Comparison of ENCODE assay signal across 1 cellular context in the genomic region with DNA sequence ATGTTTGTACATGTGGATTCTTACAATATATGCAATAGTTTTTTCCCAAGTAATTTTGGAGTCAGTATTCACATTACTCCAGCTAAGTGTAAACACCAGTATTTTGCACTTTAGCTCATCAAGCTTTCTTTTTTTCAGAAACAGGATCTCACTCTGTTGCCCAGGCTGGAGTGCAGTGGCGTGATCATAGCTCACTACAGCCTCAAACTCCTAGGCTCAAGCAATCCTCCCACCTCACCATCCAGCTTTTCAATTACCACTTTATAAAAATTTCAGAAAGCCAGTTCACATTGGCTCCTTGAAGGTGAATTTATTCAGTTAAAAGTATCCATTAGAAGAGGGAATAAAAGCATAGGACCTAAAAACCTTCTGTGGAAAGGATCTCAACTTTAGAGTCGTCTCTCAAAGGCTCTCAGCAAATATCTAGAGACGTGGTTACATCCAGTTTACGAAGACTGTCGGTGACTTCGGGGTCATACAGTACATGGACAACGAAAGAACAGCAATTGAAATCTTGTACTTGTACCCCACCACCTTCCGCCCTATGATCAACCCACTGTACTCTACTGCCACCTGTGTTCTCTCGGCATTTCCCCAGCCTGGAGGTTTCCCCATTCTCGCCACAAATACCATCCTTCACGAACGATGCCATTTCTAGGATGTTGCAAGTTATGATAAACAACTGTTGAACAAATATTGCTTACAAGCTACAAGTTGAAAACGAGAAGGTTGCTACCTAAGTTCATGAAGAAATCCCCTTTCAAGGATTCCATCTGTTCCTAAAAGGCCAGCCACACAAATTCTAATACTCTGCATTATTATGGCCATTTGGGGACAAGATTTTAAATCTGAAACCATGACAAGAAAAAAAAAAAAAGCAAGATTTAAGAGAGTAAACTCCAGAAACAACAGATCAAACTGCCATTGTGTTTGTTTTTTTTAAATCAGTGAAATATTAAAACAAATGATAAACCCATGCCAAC.
TF ChIP-seq lines count a peak whose summit lies in the region.

No MANE protein-coding gene starts in this region.

TF ChIP-seq in HepG2, 621 proteins besides CTCF, POLR2A, EP300 and RAD21 (continued from another document and continues in another):
- TF ChIP-seq PAXIP1 (CRISPR knock-in tag; conservative IDR thresholded peaks at IDR 0.05): no peak
- no peak for TF ChIP-seq TOE1 (CRISPR knock-in tag; IDR thresholded peaks at IDR 0.05)
- no peak for TF ChIP-seq ZNF367 (CRISPR knock-in tag; IDR thresholded peaks at IDR 0.05; ENCODE audit: borderline replicate concordance)
- TF ChIP-seq BRF2 (CRISPR knock-in tag; IDR thresholded peaks at IDR 0.05): no peak
- TF ChIP-seq SAP130 (CRISPR knock-in tag; IDR thresholded peaks at IDR 0.05; ENCODE audit: low read depth): peak; percentile 53; the same call in 1 of the 2 replicates
- peak; percentile 65 for TF ChIP-seq TEAD3 (CRISPR knock-in tag; optimal IDR thresholded peaks at IDR 0.05; ENCODE audit: borderline replicate concordance)
- TF ChIP-seq RARA (CRISPR knock-in tag; IDR thresholded peaks at IDR 0.05): no peak
- TF ChIP-seq ATF7-NPFF (CRISPR knock-in tag; IDR thresholded peaks at IDR 0.05; ENCODE audit: low read depth): no peak
- TF ChIP-seq, protein P1, sequence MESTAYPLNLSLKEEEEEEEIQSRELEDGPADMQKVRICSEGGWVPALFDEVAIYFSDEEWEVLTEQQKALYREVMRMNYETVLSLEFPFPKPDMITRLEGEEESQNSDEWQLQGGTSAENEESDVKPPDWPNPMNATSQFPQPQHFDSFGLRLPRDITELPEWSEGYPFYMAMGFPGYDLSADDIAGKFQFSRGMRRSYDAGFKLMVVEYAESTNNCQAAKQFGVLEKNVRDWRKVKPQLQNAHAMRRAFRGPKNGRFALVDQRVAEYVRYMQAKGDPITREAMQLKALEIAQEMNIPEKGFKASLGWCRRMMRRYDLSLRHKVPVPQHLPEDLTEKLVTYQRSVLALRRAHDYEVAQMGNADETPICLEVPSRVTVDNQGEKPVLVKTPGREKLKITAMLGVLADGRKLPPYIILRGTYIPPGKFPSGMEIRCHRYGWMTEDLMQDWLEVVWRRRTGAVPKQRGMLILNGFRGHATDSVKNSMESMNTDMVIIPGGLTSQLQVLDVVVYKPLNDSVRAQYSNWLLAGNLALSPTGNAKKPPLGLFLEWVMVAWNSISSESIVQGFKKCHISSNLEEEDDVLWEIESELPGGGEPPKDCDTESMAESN (CRISPR knock-in tag; conservative IDR thresholded peaks at IDR 0.05): no peak
- no peak for TF ChIP-seq ZMAT3 (CRISPR knock-in tag; conservative IDR thresholded peaks at IDR 0.05)
- TF ChIP-seq NR2C2 (CRISPR knock-in tag; IDR thresholded peaks at IDR 0.05; ENCODE audit: borderline replicate concordance): no peak
- no peak for TF ChIP-seq ZFP41 (CRISPR knock-in tag; IDR thresholded peaks at IDR 0.05; ENCODE audit: borderline replicate concordance)
- TF ChIP-seq, protein P2, sequence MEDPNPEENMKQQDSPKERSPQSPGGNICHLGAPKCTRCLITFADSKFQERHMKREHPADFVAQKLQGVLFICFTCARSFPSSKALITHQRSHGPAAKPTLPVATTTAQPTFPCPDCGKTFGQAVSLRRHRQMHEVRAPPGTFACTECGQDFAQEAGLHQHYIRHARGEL (CRISPR knock-in tag; IDR thresholded peaks at IDR 0.05): no peak
- no peak for TF ChIP-seq SUZ12 (IDR thresholded peaks at IDR 0.05; ENCODE audit: low read depth, low read length)
- TF ChIP-seq MBNL3 (CRISPR knock-in tag; conservative IDR thresholded peaks at IDR 0.05): no peak
- TF ChIP-seq ZNF460 (CRISPR knock-in tag; IDR thresholded peaks at IDR 0.05; ENCODE audit: borderline replicate concordance): no peak
- TF ChIP-seq KMT2A (CRISPR knock-in tag; IDR thresholded peaks at IDR 0.05): 0 out of 2 replicates have a peak, but pooled peaks have one; percentile 68
- TF ChIP-seq FOXJ3 (CRISPR knock-in tag; IDR thresholded peaks at IDR 0.05; ENCODE audit: borderline replicate concordance): peak; percentile 32; the same call in 1 of the 2 replicates
- no peak for TF ChIP-seq ZNF274 (CRISPR knock-in tag; IDR thresholded peaks at IDR 0.05)
- TF ChIP-seq, protein P3, sequence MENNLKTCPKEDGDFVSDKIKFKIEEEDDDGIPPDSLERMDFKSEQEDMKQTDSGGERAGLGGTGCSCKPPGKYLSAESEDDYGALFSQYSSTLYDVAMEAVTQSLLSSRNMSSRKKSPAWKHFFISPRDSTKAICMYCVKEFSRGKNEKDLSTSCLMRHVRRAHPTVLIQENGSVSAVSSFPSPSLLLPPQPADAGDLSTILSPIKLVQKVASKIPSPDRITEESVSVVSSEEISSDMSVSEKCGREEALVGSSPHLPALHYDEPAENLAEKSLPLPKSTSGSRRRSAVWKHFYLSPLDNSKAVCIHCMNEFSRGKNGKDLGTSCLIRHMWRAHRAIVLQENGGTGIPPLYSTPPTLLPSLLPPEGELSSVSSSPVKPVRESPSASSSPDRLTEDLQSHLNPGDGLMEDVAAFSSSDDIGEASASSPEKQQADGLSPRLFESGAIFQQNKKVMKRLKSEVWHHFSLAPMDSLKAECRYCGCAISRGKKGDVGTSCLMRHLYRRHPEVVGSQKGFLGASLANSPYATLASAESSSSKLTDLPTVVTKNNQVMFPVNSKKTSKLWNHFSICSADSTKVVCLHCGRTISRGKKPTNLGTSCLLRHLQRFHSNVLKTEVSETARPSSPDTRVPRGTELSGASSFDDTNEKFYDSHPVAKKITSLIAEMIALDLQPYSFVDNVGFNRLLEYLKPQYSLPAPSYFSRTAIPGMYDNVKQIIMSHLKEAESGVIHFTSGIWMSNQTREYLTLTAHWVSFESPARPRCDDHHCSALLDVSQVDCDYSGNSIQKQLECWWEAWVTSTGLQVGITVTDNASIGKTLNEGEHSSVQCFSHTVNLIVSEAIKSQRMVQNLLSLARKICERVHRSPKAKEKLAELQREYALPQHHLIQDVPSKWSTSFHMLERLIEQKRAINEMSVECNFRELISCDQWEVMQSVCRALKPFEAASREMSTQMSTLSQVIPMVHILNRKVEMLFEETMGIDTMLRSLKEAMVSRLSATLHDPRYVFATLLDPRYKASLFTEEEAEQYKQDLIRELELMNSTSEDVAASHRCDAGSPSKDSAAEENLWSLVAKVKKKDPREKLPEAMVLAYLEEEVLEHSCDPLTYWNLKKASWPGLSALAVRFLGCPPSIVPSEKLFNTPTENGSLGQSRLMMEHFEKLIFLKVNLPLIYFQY (CRISPR knock-in tag; IDR thresholded peaks at IDR 0.05; ENCODE audit: borderline replicate concordance): no peak
- 0 out of 2 replicates have a peak, but pooled peaks have one; percentile 25 for TF ChIP-seq ISL2 (CRISPR knock-in tag; IDR thresholded peaks at IDR 0.05)
- peak; percentile 19; the same call in 1 of the 2 replicates for TF ChIP-seq FOXP4 (CRISPR knock-in tag; IDR thresholded peaks at IDR 0.05)
- TF ChIP-seq ZNF616 (CRISPR knock-in tag; IDR thresholded peaks at IDR 0.05; ENCODE audit: low read depth): no peak
- TF ChIP-seq ZNF10 (CRISPR knock-in tag; IDR thresholded peaks at IDR 0.05; ENCODE audit: borderline replicate concordance, low read depth): no peak
- TF ChIP-seq ZNF800 (CRISPR knock-in tag; IDR thresholded peaks at IDR 0.05): peak; percentile 78
- TF ChIP-seq HOXA5 (CRISPR knock-in tag; IDR thresholded peaks at IDR 0.05): peak; percentile 48; the same call in 1 of the 2 replicates
- TF ChIP-seq ZSCAN20 (CRISPR knock-in tag; IDR thresholded peaks at IDR 0.05; ENCODE audit: borderline replicate concordance): no peak
- TF ChIP-seq, protein P4, sequence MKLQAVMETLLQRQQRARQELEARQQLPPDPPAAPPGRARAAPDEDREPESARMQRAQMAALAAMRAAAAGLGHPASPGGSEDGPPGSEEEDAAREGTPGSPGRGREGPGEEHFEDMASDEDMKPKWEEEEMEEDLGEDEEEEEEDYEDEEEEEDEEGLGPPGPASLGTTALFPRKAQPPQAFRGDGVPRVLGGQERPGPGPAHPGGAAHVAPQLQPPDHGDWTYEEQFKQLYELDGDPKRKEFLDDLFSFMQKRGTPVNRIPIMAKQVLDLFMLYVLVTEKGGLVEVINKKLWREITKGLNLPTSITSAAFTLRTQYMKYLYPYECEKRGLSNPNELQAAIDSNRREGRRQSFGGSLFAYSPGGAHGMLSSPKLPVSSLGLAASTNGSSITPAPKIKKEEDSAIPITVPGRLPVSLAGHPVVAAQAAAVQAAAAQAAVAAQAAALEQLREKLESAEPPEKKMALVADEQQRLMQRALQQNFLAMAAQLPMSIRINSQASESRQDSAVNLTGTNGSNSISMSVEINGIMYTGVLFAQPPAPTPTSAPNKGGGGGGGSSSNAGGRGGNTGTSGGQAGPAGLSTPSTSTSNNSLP (IDR thresholded peaks at IDR 0.05; ENCODE audit: low read depth, low read length): 0 out of 2 replicates have a peak, but pooled peaks have one; percentile 32
- peak; percentile 51 for TF ChIP-seq ARID5B (CRISPR knock-in tag; IDR thresholded peaks at IDR 0.05)
- peak; percentile 54 for TF ChIP-seq POGZ (CRISPR knock-in tag; IDR thresholded peaks at IDR 0.05)
